ENCODE assay signal across 2 cellular contexts in genomic region chr1:56566040-56566774, GRCh38.
A peak's percentile ranks its signal among the peaks of the same experiment; 100 is the strongest.
TF ChIP-seq lines count a peak whose summit lies in the region.

No MANE protein-coding gene starts in this region.

TF ChIP-seq in H1, 55 proteins besides CTCF, POLR2A, EP300 and RAD21:
- TF ChIP-seq MAX (IDR thresholded peaks at IDR 0.05) = no peak
- no peak for TF ChIP-seq SP2 (IDR thresholded peaks at IDR 0.05; ENCODE audit: low read length)
- no peak for TF ChIP-seq CBX5 (IDR thresholded peaks at IDR 0.05; ENCODE audit: low read depth, low read length)
- no peak for TF ChIP-seq ASH2L (IDR thresholded peaks at IDR 0.05; ENCODE audit: low read length)
- no peak for TF ChIP-seq SAP30 (IDR thresholded peaks at IDR 0.05; ENCODE audit: insufficient read depth, insufficient replicate concordance, low read length)
- TF ChIP-seq KDM1A (IDR thresholded peaks at IDR 0.05; ENCODE audit: borderline replicate concordance, low read length) = no peak
- TF ChIP-seq FOSL1 (IDR thresholded peaks at IDR 0.05; ENCODE audit: insufficient read depth, low read depth, low read length) = no peak
- TF ChIP-seq KDM4A (IDR thresholded peaks at IDR 0.05; ENCODE audit: low read depth, low read length, severe bottlenecking) = no peak
- TF ChIP-seq SUZ12 (IDR thresholded peaks at IDR 0.05; ENCODE audit: low read length) = no peak
- no peak for TF ChIP-seq YY1 (IDR thresholded peaks at IDR 0.05; ENCODE audit: low read depth, low read length)
- TF ChIP-seq ATF3 (IDR thresholded peaks at IDR 0.05; ENCODE audit: insufficient read depth, low read depth, low read length) = no peak
- no peak for TF ChIP-seq POU5F1 (IDR thresholded peaks at IDR 0.05; ENCODE audit: low read depth, low read length)
- no peak for TF ChIP-seq RNF2 (IDR thresholded peaks at IDR 0.05; ENCODE audit: borderline replicate concordance, low read depth, low read length, missing control alignments, poor library complexity, severe bottlenecking)
TF ChIP-seq in H1: peak in this region for 0.

TF ChIP-seq in HepG2, 621 proteins besides CTCF, POLR2A, EP300 and RAD21 (continues in another document):
- TF ChIP-seq WIZ (CRISPR knock-in tag; IDR thresholded peaks at IDR 0.05) (no peak), SIX1 (CRISPR knock-in tag; IDR thresholded peaks at IDR 0.05; ENCODE audit: borderline replicate concordance) (0 out of 2 replicates have a peak, but pooled peaks have one; percentile 61), ZMYM2 (CRISPR knock-in tag; IDR thresholded peaks at IDR 0.05) (no peak), RBM22 (optimal IDR thresholded peaks at IDR 0.05; ENCODE audit: low read length) (no peak), PRDM4 (CRISPR knock-in tag; IDR thresholded peaks at IDR 0.05; ENCODE audit: borderline replicate concordance) (no peak), TBX2 (CRISPR knock-in tag; IDR thresholded peaks at IDR 0.05; ENCODE audit: borderline replicate concordance) (0 out of 2 replicates have a peak, but pooled peaks have one; percentile 38), ZFP36 (IDR thresholded peaks at IDR 0.05; ENCODE audit: borderline replicate concordance, low read depth, low read length, partially characterized antibody) (no peak), POLR2G (IDR thresholded peaks at IDR 0.05; ENCODE audit: low read depth, low read length) (no peak), NFIC (IDR thresholded peaks at IDR 0.05; ENCODE audit: low read length) (peak; percentile 41; the same call in 1 of the 2 replicates), PATZ1 (CRISPR knock-in tag; IDR thresholded peaks at IDR 0.05) (no peak), KDM5B (CRISPR knock-in tag; IDR thresholded peaks at IDR 0.05; ENCODE audit: borderline replicate concordance) (no peak), BHLHE40 (IDR thresholded peaks at IDR 0.05; ENCODE audit: low read length) (no peak), SIN3A (IDR thresholded peaks at IDR 0.05; ENCODE audit: borderline replicate concordance, low read depth, low read length) (no peak), ZFY (CRISPR knock-in tag; IDR thresholded peaks at IDR 0.05) (peak; percentile 61), ZNF124 (CRISPR knock-in tag; IDR thresholded peaks at IDR 0.05) (no peak), ZNF777 (CRISPR knock-in tag; IDR thresholded peaks at IDR 0.05) (no peak), MED1 (CRISPR knock-in tag; IDR thresholded peaks at IDR 0.05) (peak; percentile 62; the same call in 1 of the 2 replicates), KMT2B (CRISPR knock-in tag; IDR thresholded peaks at IDR 0.05) (no peak; the same call in 1 of the 2 replicates), MYC (CRISPR knock-in tag; IDR thresholded peaks at IDR 0.05; ENCODE audit: borderline replicate concordance) (peak; percentile 53; the same call in 1 of the 2 replicates), DNMT3B (CRISPR knock-in tag; conservative IDR thresholded peaks at IDR 0.05) (0 out of 2 replicates have a peak, but pooled peaks have one; percentile 18), ATF1 (CRISPR knock-in tag; IDR thresholded peaks at IDR 0.05) (peak; percentile 69), NCOA2 (CRISPR knock-in tag; IDR thresholded peaks at IDR 0.05) (peak; percentile 55), NCOR1 (IDR thresholded peaks at IDR 0.05; ENCODE audit: borderline replicate concordance, low read length) (peak; percentile 86), ZBTB21 (CRISPR knock-in tag; IDR thresholded peaks at IDR 0.05) (peak; percentile 69; the same call in 1 of the 2 replicates), BCLAF1 (IDR thresholded peaks at IDR 0.05) (no peak), KDM5A (IDR thresholded peaks at IDR 0.05; ENCODE audit: borderline replicate concordance, low read length) (peak; percentile 39; the same call in 1 of the 2 replicates), ZNF205 (CRISPR knock-in tag; IDR thresholded peaks at IDR 0.05) (0 out of 2 replicates have a peak, but pooled peaks have one; percentile 52), FOXJ3 (CRISPR knock-in tag; IDR thresholded peaks at IDR 0.05; ENCODE audit: borderline replicate concordance) (peak; percentile 60; the same call in 1 of the 2 replicates)
- TF ChIP-seq, protein P1, sequence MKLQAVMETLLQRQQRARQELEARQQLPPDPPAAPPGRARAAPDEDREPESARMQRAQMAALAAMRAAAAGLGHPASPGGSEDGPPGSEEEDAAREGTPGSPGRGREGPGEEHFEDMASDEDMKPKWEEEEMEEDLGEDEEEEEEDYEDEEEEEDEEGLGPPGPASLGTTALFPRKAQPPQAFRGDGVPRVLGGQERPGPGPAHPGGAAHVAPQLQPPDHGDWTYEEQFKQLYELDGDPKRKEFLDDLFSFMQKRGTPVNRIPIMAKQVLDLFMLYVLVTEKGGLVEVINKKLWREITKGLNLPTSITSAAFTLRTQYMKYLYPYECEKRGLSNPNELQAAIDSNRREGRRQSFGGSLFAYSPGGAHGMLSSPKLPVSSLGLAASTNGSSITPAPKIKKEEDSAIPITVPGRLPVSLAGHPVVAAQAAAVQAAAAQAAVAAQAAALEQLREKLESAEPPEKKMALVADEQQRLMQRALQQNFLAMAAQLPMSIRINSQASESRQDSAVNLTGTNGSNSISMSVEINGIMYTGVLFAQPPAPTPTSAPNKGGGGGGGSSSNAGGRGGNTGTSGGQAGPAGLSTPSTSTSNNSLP (IDR thresholded peaks at IDR 0.05; ENCODE audit: low read depth, low read length) = peak; percentile 83
- TF ChIP-seq, protein P2, sequence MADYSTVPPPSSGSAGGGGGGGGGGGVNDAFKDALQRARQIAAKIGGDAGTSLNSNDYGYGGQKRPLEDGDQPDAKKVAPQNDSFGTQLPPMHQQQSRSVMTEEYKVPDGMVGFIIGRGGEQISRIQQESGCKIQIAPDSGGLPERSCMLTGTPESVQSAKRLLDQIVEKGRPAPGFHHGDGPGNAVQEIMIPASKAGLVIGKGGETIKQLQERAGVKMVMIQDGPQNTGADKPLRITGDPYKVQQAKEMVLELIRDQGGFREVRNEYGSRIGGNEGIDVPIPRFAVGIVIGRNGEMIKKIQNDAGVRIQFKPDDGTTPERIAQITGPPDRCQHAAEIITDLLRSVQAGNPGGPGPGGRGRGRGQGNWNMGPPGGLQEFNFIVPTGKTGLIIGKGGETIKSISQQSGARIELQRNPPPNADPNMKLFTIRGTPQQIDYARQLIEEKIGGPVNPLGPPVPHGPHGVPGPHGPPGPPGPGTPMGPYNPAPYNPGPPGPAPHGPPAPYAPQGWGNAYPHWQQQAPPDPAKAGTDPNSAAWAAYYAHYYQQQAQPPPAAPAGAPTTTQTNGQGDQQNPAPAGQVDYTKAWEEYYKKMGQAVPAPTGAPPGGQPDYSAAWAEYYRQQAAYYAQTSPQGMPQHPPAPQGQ (CRISPR knock-in tag; IDR thresholded peaks at IDR 0.05; ENCODE audit: borderline replicate concordance) = no peak
- TF ChIP-seq, protein P3, sequence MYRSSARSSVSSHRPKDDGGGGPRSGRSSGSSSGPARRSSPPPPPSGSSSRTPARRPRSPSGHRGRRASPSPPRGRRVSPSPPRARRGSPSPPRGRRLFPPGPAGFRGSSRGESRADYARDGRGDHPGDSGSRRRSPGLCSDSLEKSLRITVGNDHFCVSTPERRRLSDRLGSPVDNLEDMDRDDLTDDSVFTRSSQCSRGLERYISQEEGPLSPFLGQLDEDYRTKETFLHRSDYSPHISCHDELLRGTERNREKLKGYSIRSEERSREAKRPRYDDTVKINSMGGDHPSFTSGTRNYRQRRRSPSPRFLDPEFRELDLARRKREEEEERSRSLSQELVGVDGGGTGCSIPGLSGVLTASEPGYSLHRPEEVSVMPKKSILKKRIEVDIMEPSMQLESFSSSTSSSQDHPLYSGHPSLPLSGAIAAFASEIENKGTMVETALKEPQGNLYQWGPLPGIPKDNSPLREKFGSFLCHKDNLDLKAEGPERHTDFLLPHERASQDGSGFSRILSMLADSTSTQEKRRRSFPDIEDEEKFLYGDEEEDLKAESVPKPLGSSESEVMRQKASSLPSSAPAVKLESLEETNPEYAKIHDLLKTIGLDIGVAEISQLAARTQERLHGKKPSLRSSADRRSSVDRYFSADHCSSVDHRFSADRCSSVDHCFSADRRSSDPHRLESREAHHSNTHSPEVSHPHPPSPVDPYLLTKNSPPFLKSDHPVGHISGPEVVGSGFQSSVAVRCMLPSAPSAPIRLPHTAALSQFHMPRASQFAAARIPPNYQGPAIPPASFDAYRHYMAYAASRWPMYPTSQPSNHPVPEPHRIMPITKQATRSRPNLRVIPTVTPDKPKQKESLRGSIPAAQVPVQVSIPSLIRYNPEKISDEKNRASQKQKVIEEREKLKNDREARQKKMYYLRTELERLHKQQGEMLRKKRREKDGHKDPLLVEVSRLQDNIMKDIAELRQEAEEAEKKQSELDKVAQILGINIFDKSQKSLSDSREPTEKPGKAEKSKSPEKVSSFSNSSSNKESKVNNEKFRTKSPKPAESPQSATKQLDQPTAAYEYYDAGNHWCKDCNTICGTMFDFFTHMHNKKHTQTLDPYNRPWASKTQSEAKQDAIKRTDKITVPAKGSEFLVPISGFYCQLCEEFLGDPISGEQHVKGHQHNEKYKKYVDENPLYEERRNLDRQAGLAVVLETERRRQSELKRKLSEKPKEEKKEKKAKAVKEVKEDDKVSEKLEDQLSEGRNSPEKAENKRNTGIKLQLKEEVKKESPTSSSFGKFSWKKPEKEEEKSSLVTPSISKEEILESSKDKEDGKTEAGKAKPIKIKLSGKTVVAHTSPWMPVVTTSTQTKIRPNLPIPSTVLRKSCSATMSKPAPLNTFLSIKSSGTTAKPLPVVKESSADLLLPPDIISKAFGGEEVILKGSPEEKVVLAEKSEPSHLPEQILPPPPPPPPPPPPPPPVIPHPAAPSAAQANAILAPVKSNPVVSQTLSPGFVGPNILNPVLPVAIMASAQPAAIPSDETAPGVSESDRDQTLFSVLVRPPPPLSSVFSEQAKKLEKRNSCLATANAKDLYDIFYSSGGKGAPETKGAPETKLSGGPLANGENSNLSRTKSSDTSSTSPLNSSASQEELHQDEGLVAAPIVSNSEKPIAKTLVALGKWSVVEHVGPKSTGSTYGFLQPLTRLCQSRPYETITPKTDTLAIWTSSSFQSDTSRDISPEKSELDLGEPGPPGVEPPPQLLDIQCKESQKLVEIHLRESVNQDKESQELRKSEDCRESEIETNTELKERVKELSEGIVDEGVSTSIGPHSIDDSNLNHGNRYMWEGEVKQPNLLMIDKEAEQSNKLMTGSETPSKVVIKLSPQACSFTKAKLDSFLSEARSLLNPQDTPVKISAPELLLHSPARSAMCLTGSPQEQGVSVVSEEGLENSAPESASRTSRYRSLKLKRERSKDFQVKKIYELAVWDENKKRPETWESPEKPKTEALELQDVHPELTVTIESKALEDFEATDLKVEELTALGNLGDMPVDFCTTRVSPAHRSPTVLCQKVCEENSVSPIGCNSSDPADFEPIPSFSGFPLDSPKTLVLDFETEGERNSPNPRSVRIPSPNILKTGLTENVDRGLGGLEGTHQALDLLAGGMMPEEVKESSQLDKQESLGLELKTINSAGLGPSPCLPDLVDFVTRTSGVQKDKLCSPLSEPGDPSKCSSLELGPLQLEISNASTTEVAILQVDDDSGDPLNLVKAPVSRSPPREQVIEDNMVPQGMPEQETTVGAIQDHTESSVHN (CRISPR knock-in tag; IDR thresholded peaks at IDR 0.05) = no peak
- TF ChIP-seq, protein P4, sequence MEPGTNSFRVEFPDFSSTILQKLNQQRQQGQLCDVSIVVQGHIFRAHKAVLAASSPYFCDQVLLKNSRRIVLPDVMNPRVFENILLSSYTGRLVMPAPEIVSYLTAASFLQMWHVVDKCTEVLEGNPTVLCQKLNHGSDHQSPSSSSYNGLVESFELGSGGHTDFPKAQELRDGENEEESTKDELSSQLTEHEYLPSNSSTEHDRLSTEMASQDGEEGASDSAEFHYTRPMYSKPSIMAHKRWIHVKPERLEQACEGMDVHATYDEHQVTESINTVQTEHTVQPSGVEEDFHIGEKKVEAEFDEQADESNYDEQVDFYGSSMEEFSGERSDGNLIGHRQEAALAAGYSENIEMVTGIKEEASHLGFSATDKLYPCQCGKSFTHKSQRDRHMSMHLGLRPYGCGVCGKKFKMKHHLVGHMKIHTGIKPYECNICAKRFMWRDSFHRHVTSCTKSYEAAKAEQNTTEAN (CRISPR knock-in tag; conservative IDR thresholded peaks at IDR 0.05) = no peak
